8 cellular contexts compared by ENCODE assay signal in the genomic region with DNA sequence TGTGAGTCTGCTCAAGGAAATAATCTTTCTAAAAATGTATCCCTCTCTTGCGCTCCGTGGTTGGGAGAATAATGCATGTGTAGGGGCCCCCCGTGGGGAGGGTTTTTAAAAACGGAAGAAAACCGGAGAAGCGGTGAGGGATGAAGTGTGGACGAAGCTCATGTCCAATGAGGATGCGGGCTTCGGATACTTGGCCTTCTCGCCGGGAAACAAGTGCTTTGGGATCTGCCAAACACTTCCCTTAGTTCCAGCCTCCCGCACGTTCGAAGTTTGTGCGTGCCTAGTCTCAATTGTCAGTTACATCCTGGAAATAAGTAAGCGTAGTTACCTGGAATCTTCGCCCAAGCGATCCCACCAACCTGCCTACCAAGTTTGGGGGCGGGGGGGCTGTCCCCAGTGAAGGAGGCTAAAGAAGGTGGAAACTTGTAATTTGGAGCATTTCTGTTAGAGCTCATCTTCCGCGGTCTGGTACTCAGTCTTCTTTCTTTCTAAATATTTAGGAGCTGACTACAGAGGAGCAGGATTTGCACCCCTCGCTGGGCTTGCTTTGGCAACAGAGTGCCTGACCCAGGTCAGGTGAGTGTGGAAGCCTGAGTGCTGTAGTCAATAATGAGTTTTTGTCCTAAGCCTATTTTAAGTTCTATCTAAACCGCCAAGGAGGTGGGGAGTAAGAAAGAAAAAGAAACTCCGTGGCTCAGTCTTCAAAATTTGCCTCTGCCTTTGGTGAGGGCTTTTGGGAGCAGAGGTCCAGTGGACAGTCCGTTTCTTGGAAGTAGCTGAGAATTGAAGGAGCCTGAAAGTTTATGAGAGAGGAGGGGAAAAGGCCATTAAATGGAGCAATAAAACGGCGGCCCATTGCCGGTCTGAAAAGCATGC. TPM values are rescaled to one million over a fixed set of nuclear protein-coding genes. Genes with fewer than 3 reads are reported as not detected.
A peak's percentile ranks its signal among the peaks of the same experiment; 100 is the strongest.
DNase-seq lines count a peak whose midpoint lies in the region; ATAC-seq and TF ChIP-seq lines count a peak whose summit lies in the region.

No MANE protein-coding gene starts in this region.

- H3K9me3 Mint-ChIP-seq in activated T-cell treated with anti-CD3 and anti-CD28 coated beads, Interleukin-2, amount 50 U/mL, for 4 hours, result no peaks in the 10 kb centered on the region

- H3K36me3 ChIP-seq in BJ (ENCODE audit: control insufficient read depth, insufficient read depth, low read length), result no peaks in the 10 kb centered on the region

- H3K4me3 Mint-ChIP-seq in activated T-cell treated with anti-CD3 and anti-CD28 coated beads, Interleukin-2, amount 50 U/mL, for 4 hours, result peak overlapping the region; percentile 98

- H3K27ac ChIP-seq in HL-60 (replicated peaks), result peak overlapping the region; percentile 68

- POLR2A ChIA-PET in BJ (lab: Charles Lee), result interaction anchor here (0.7 kb wide), 1 partner anchor 13 kb away, joined by 3 read pairs; no protein-coding TSS in a partner anchor

- no peak for DNase-seq in BJ (ENCODE audit: low read depth)
- DNase-seq in HL-60 (ENCODE audit: low read depth in 1 of 2, low spot score in 1 of 2), result peak in 1 of 2 experiments; percentile 37
- DNase-seq in activated T-cell treated with anti-CD3 and anti-CD28 coated beads, Interleukin-2, amount 50 U/mL, for 4 hours, result no peak
- peak; percentile 21 for DNase-seq in fibroblast of villous mesenchyme (ENCODE audit: low read depth)
- DNase-seq in occipital lobe (lab: John Stamatoyannopoulos, UW), result peak; percentile 61

- H3K4me3 ChIP-seq in BJ (ENCODE audit: low read depth, low read length) (peak overlapping the region; percentile 57), HL-60 (replicated peaks; ENCODE audit: insufficient read depth, low read length) (peak overlapping the region; percentile 90), fibroblast of villous mesenchyme (ENCODE audit: low read depth, low read length) (peak overlapping the region; percentile 85)

- peaks cover 24% of the 10 kb centered on the region for H3K36me3 Mint-ChIP-seq in activated T-cell treated with anti-CD3 and anti-CD28 coated beads, Interleukin-2, amount 50 U/mL, for 4 hours (ENCODE audit: insufficient read depth)

- ATAC-seq in activated T-cell treated with anti-CD3 and anti-CD28 coated beads, Interleukin-2, amount 50 U/mL, for 4 hours, result no peak
- ATAC-seq in GM21529 (IDR thresholded peaks at IDR 0.05; ENCODE audit: unreplicated experiment) (no peak), HG02678 (IDR thresholded peaks at IDR 0.05; ENCODE audit: unreplicated experiment) (no peak), GM21381 (IDR thresholded peaks at IDR 0.05; ENCODE audit: unreplicated experiment) (no peak)

- peaks cover 1% of the 10 kb centered on the region; the same call in 1 of the 2 replicates for H3K27me3 ChIP-seq in BJ (ENCODE audit: control insufficient read depth, insufficient read depth, low read length)
- H3K27me3 ChIP-seq in HL-60 (ENCODE audit: insufficient read depth, poor library complexity, severe bottlenecking), result no peaks in the 10 kb centered on the region

- CTCF ChIA-PET in BJ (lab: Yijun Ruan, JAX), result interaction anchor here (0.6 to 1.4 kb wide), 2 partner anchors 13 to 144 kb away, joined by 3 to 5 read pairs; no protein-coding TSS in a partner anchor

- H3K4me1 Mint-ChIP-seq in activated T-cell treated with anti-CD3 and anti-CD28 coated beads, Interleukin-2, amount 50 U/mL, for 4 hours (ENCODE audit: low read depth), result peaks cover 49% of the 10 kb centered on the region

- TF ChIP-seq CTCF in BJ (IDR thresholded peaks at IDR 0.05; ENCODE audit: insufficient read depth, low read depth, low read length), result no peak
- TF ChIP-seq CTCF in HL-60 (IDR thresholded peaks at IDR 0.05; ENCODE audit: insufficient read depth, low read length), result no peak
- TF ChIP-seq CTCF in fibroblast of villous mesenchyme (IDR thresholded peaks at IDR 0.05; ENCODE audit: insufficient read depth, low read depth, low read length), result no peak

- peaks cover 5% of the 10 kb centered on the region for H3K27me3 Mint-ChIP-seq in activated T-cell treated with anti-CD3 and anti-CD28 coated beads, Interleukin-2, amount 50 U/mL, for 4 hours (ENCODE audit: low read depth)

RNA-seq across cellular contexts. Expression of a gene that starts 1.0 kb away (rescaled TPM):
- 1.4 and 1.7 TPM in 2 replicates for polyA plus RNA-seq in BJ (2011; rRNA removed)
- polyA minus RNA-seq in BJ (2011; rRNA and poly(A)+ RNA removed), result 2.6 and 3.0 TPM in 2 replicates
- total RNA-seq in activated T-cell treated with anti-CD3 and anti-CD28 coated beads, Interleukin-2, amount 50 U/mL, for 4 hours, result 10 to 100 TPM; 59.0 to 92.3 (median 88.9) TPM
- total RNA-seq in fibroblast of villous mesenchyme (13.9 and 16.4 TPM in 2 replicates), occipital lobe (136 TPM)

RNA-seq across cellular contexts. Expression of a gene that starts 27.1 kb away (rescaled TPM):
- 55.8 and 57.6 TPM in 2 replicates for polyA plus RNA-seq in BJ (2011; rRNA removed)
- 14.8 and 26.1 TPM in 2 replicates for polyA minus RNA-seq in BJ (2011; rRNA and poly(A)+ RNA removed)
- total RNA-seq in activated T-cell treated with anti-CD3 and anti-CD28 coated beads, Interleukin-2, amount 50 U/mL, for 4 hours, result 10 to 100 TPM in 1 of 3 donors, 1 to 10 TPM in 2; 7.5 to 10.4 (median 9.4) TPM
- 41.9 and 47.4 TPM in 2 replicates for total RNA-seq in fibroblast of villous mesenchyme
- total RNA-seq in occipital lobe, result 36.8 TPM

Comparison
In these comparisons a context has a peak if more than half of its experiments do, and no peak if none do; other contexts are left out.
1. DNase-seq: peak in fibroblast of villous mesenchyme (single experiment) and occipital lobe (single experiment); none in BJ (single experiment) and activated T-cell treated with anti-CD3 and anti-CD28 coated beads, Interleukin-2, amount 50 U/mL, for 4 hours (single experiment).
2. Peak in every context shown above with its lines, with median percentiles within 50 percentile points of each other: H3K4me3 ChIP-seq.